ENCODE assay signal across 8 cellular contexts in the genomic region with DNA sequence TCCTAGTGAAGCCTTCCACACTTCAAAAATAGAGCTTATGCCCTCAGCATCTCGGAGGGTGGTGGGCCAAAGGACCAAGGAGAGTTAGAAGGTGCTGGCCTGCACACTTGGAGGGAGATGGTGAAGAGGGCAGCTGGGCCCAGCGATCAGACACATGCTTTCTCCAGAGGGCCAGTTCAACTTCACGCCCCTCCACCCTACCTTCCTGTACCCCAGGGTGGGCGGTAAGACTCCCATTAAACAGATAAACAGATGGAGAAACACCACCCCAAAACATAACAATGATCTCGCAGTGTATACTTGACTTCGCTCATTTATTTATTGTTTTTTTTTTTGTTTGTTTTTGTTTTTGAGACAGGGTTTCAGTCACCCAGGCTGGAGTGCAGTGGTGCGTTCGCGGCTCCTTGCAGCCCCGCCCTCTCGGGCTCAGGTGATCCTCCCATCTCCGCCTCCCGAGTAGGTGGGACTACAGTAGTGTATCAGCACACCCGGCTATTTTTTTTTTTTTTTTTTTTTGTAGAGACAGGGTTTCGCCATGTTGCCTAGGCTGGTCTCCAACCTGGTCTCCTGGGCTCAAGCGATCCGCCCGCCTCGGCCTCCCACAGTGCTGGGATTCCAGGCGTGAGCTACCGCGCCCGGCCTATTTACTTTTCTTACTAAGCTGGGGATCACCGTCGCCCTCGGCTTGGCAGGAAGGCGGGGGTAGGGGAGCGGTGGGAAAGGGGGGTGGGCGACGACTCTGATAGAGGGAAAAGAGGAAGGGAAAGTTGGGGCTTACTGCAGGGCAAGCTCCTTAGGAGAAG. TPM values are rescaled to one million over a fixed set of nuclear protein-coding genes. Genes with fewer than 3 reads are reported as not detected.
DNase-seq lines count a peak whose midpoint lies in the region; ATAC-seq and TF ChIP-seq lines count a peak whose summit lies in the region.

No MANE protein-coding gene starts in this region.

- H3K27ac Mint-ChIP-seq in CD8-positive, alpha-beta memory T cell = peak overlapping the region; percentile 74 to 99 (median 97)
- peak overlapping the region; percentile 91 for H3K27ac Mint-ChIP-seq in progenitor cell of endocrine pancreas

- no peaks in the 10 kb centered on the region for H3K27me3 ChIP-seq in CD8-positive, alpha-beta memory T cell (ENCODE audit: insufficient read depth, low read length, poor library complexity, severe bottlenecking)

- no peaks in the 10 kb centered on the region for H3K27me3 Mint-ChIP-seq in CD8-positive, alpha-beta memory T cell
- no peaks in the 10 kb centered on the region for H3K27me3 Mint-ChIP-seq in progenitor cell of endocrine pancreas

- peak overlapping the region; percentile 91 for H3K4me3 ChIP-seq in CD8-positive, alpha-beta memory T cell (ENCODE audit: low read length)
- peak overlapping the region; percentile 99 for H3K4me3 ChIP-seq in LNCaP clone FGC (ENCODE audit: low read depth, low read length)

- peak overlapping the region; percentile 93 to 98 (median 95) for H3K4me3 Mint-ChIP-seq in CD8-positive, alpha-beta memory T cell
- peak overlapping the region; percentile 90 for H3K4me3 Mint-ChIP-seq in progenitor cell of endocrine pancreas (ENCODE audit: low read depth)

- CTCF ChIA-PET in CD8-positive, alpha-beta memory T cell (lab: Charles Lee) = interaction anchor here (0.7 to 4.2 kb wide), 14 partner anchors 9 to 833 kb away, joined by 3 to 35 read pairs (median 4); partner anchors contain the start of genes FBXL15, NFKB2 and SUFU

- peaks cover 0 to 19% (median 0%) of the 10 kb centered on the region in 3 donors for H3K36me3 Mint-ChIP-seq in CD8-positive, alpha-beta memory T cell
- H3K36me3 Mint-ChIP-seq in progenitor cell of endocrine pancreas (ENCODE audit: insufficient read depth) = peaks cover 5% of the 10 kb centered on the region

- H3K9me3 Mint-ChIP-seq in CD8-positive, alpha-beta memory T cell = no peaks in the 10 kb centered on the region
- H3K9me3 Mint-ChIP-seq in progenitor cell of endocrine pancreas (ENCODE audit: low read depth) = no peaks in the 10 kb centered on the region

- DNase-seq in CD8-positive, alpha-beta memory T cell = peak; percentile 79 to 93 (median 83)
- DNase-seq in LNCaP clone FGC (ENCODE audit: low read depth) (peak; percentile 79), SHP77 (lab: John Stamatoyannopoulos, UW) (peak; percentile 34 to 67), head of caudate nucleus (peak; percentile 57 to 94 (median 79)), progenitor cell of endocrine pancreas (ENCODE audit: low spot score, unreplicated experiment) (peak; percentile 51), ureter (ENCODE audit: low spot score) (peak; percentile 87)
- DNase-seq in activated naive CD4-positive, alpha-beta T cell (lab: John Stamatoyannopoulos, UW) = peak; percentile 42 to 81 (median 56)

- peaks cover 4% of the 10 kb centered on the region for H3K36me3 ChIP-seq in CD8-positive, alpha-beta memory T cell (ENCODE audit: insufficient read depth, low read length)

- intact Hi-C loops in head of caudate nucleus (cut with DNase I) = no loop called here

- POLR2A ChIA-PET in CD8-positive, alpha-beta memory T cell (lab: Charles Lee) = interaction anchor here (0.8 to 4.6 kb wide), 10 partner anchors 12 to 193 kb away, joined by 3 to 54 read pairs (median 6); partner anchors contain the start of genes ACTR1A, CUEDC2, FBXL15 and NFKB2

- H3K9me3 ChIP-seq in CD8-positive, alpha-beta memory T cell (ENCODE audit: low read length) = no peaks in the 10 kb centered on the region

- TF ChIP-seq CTCF in LNCaP clone FGC (IDR thresholded peaks at IDR 0.05; ENCODE audit: control insufficient read depth, extremely low read depth, insufficient read depth) (no peak), progenitor cell of endocrine pancreas (IDR thresholded peaks at IDR 0.05; ENCODE audit: unreplicated experiment) (no peak)

- peak overlapping the region; percentile 87 for H3K27ac ChIP-seq in CD8-positive, alpha-beta memory T cell (ENCODE audit: low read depth, low read length)

- ATAC-seq in GM21381 (IDR thresholded peaks at IDR 0.05; ENCODE audit: unreplicated experiment) = peak; percentile 36

- peaks cover 16% of the 10 kb centered on the region for H3K4me1 ChIP-seq in CD8-positive, alpha-beta memory T cell (ENCODE audit: insufficient read depth, low read length)

- H3K4me1 Mint-ChIP-seq in CD8-positive, alpha-beta memory T cell = peaks cover 21 to 28% (median 24%) of the 10 kb centered on the region in 3 donors
- H3K4me1 Mint-ChIP-seq in progenitor cell of endocrine pancreas (ENCODE audit: low read depth) = peaks cover 20% of the 10 kb centered on the region

RNA-seq across cellular contexts. Expression of gene C10orf95, which starts 1.8 kb away (rescaled TPM):
- under 1 TPM; 0.57 to 0.62 TPM for total RNA-seq in CD8-positive, alpha-beta memory T cell
- 0.70 TPM for polyA plus RNA-seq in CD8-positive, alpha-beta memory T cell
- total RNA-seq in progenitor cell of endocrine pancreas (0.73 and 0.77 TPM in 2 replicates), ureter (1.5 TPM)

RNA-seq across cellular contexts. Expression of gene CUEDC2, which starts 17.1 kb away (rescaled TPM):
- 10 to 100 TPM; 62.4 to 64.8 TPM for total RNA-seq in CD8-positive, alpha-beta memory T cell
- polyA plus RNA-seq in CD8-positive, alpha-beta memory T cell = 61.7 TPM
- total RNA-seq in progenitor cell of endocrine pancreas (69.9 and 70.5 TPM in 2 replicates), ureter (51.9 TPM)

RNA-seq across cellular contexts. Expression of gene FBXL15, which starts 28.9 kb away (rescaled TPM):
- 10 to 100 TPM; 13.5 to 16.3 TPM for total RNA-seq in CD8-positive, alpha-beta memory T cell
- polyA plus RNA-seq in CD8-positive, alpha-beta memory T cell = 33.4 TPM
- total RNA-seq in progenitor cell of endocrine pancreas (14.0 and 14.9 TPM in 2 replicates), ureter (8.7 TPM)

RNA-seq across cellular contexts. Expression of gene PSD, which starts 30.9 kb away (rescaled TPM):
- 1 to 10 TPM; 2.5 to 3.2 TPM for total RNA-seq in CD8-positive, alpha-beta memory T cell
- 1.9 TPM for polyA plus RNA-seq in CD8-positive, alpha-beta memory T cell
- total RNA-seq in progenitor cell of endocrine pancreas (8.9 and 10.7 TPM in 2 replicates), ureter (5.1 TPM)

RNA-seq across cellular contexts. Expression of gene ACTR1A, which starts 53.0 kb away (rescaled TPM):
- total RNA-seq in CD8-positive, alpha-beta memory T cell = 10 to 100 TPM; 79.6 to 80.4 TPM
- 76.4 TPM for polyA plus RNA-seq in CD8-positive, alpha-beta memory T cell
- total RNA-seq in progenitor cell of endocrine pancreas (87.2 and 104 TPM in 2 replicates), ureter (87.1 TPM)

Comparison
In these comparisons a context has a peak if more than half of its experiments do, and no peak if none do; other contexts are left out.
1. Peak in every context shown above with its lines: DNase-seq, ATAC-seq, H3K4me3 ChIP-seq and H3K27ac ChIP-seq.